ENCODE assay signal across 26 cellular contexts in the genomic region with DNA sequence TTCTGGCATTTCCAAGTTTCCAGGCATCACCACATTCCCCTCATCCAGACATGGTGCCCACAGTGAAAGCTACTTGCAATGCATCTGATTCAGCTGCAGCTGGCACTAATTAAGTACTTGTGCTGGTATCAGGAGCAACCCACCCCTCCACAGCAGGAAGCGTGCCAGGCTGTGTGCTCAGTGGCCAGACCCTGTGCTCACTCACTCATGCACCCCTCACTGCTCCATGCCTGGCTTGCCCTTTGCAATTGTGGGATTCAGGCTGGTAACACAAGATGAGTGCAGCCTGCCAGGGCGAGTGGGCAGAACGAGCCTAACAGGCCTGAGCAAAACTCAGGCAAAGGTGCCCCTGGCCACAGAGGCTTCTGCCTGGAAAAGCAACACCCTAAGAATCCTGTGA.
"Had no signal": no experiment of that assay in that cellular context is flagged by ENCODE, and none has a peak within 500 bp of the region (broad histone marks: within the 10 kb centered on the region; RNA-seq: fewer than 3 reads in every experiment).

No MANE protein-coding gene starts in this region.

- H3K27ac ChIP-seq: adrenal gland, body of pancreas, colonic mucosa, epithelial cell of prostate, esophagus squamous epithelium, gastrocnemius medialis, left ventricle myocardium inferior, neural progenitor cell, right atrium auricular region, tibial nerve, VCaP had no signal

- DNase-seq: activated CD4-positive, alpha-beta T cell treated with anti-CD3 and anti-CD28 coated beads for 48 hours; activated CD4-positive, alpha-beta T cell treated with anti-CD3 and anti-CD28 coated beads, Interleukin-2, amount 50 U/mL, for 48 hours; activated CD8-positive, alpha-beta memory T cell treated with anti-CD3 and anti-CD28 coated beads for 24 hours; activated effector memory CD4-positive, alpha-beta T cell treated with Interleukin-2 at 50 U/mL for 16 hours; activated naive CD4-positive, alpha-beta T cell treated with Interleukin-2 at 50 U/mL for 16 hours; adrenal gland; aorta; body of pancreas; colonic mucosa; effector CD8-positive, alpha-beta T cell; esophagus squamous epithelium; gastrocnemius medialis; glutamatergic neuron; left ventricle myocardium inferior; mesendoderm; natural killer cell; stimulated activated CD4-positive, alpha-beta T cell treated with anti-CD3 and anti-CD28 coated beads, Interleukin-2, amount 100 ng/mL, for 48 hours; stimulated activated naive CD4-positive, alpha-beta T cell treated with Interleukin-2 at 50 U/mL for 16 hours had no signal

- H3K9me3 ChIP-seq: adrenal gland, body of pancreas, colonic mucosa, esophagus squamous epithelium, gastrocnemius medialis, right atrium auricular region had no signal

- H3K4me1 ChIP-seq: adrenal gland, body of pancreas, colonic mucosa, esophagus squamous epithelium, gastrocnemius medialis, left ventricle myocardium inferior, neural progenitor cell, right atrium auricular region, tibial nerve had no signal

- H3K4me2 ChIP-seq: neural progenitor cell had no signal

- ATAC-seq: activated CD4-positive, CD25-positive, alpha-beta regulatory T cell treated with anti-CD3 and anti-CD28 coated beads, Interleukin-2, amount 50 U/mL, for 24 hours; body of pancreas; gastrocnemius medialis; natural killer cell had no signal

- H3K36me3 Mint-ChIP-seq: activated naive CD8-positive, alpha-beta T cell; neural progenitor cell had no signal

- H3K9ac ChIP-seq: neural progenitor cell had no signal

- H3K4me1 Mint-ChIP-seq: natural killer cell, neural progenitor cell had no signal

- H3K4me3 Mint-ChIP-seq: activated naive CD8-positive, alpha-beta T cell; natural killer cell; neural progenitor cell had no signal

- H3K27me3 ChIP-seq: adrenal gland, body of pancreas, colonic mucosa, esophagus squamous epithelium, gastrocnemius medialis, neural progenitor cell, right atrium auricular region, tibial nerve had no signal

- H3K36me3 ChIP-seq: adrenal gland, colonic mucosa, esophagus squamous epithelium, gastrocnemius medialis, left ventricle myocardium inferior, neural progenitor cell, right atrium auricular region, tibial nerve had no signal

- H3K27me3 Mint-ChIP-seq: activated naive CD8-positive, alpha-beta T cell had no signal

- H3K4me3 ChIP-seq: adrenal gland, body of pancreas, colonic mucosa, esophagus squamous epithelium, gastrocnemius medialis, left ventricle myocardium inferior, lung, neural progenitor cell, right atrium auricular region, tibial nerve had no signal

- H2AFZ ChIP-seq: neural progenitor cell had no signal

- H3K27ac Mint-ChIP-seq: activated naive CD8-positive, alpha-beta T cell; natural killer cell; neural progenitor cell had no signal
